ENCODE assay signal across 27 cellular contexts in the genomic region with DNA sequence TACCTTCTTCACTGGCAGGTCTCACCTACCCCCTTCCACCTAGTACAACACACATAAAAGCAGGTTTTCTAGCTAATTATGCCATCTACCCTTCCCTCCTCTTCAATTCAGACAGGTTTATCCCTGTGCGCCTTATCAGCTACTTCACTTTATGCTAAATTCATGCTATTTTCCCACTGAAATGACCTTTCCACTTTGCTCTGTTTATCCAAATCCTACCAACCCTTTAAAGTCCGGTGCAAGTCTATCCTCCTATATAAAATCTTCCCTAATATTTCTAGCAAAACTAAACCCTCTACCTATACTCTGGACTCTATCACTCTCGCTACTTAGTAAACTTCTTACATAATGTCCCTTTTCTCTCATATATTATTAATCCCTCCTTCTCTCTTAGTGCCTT.
"Had no signal": no experiment of that assay in that cellular context is flagged by ENCODE, and none has a peak within 500 bp of the region (broad histone marks: within the 10 kb centered on the region; RNA-seq: fewer than 3 reads in every experiment).

No MANE protein-coding gene starts in this region.

- H3K27me3 ChIP-seq: stomach, suprapubic skin, testis, thyroid gland, tibial artery, tibial nerve, transverse colon, upper lobe of left lung, upper lobe of right lung, uterus, vagina had no signal

- H3K9me3 ChIP-seq: stomach, suprapubic skin, testis, thoracic aorta, thyroid gland, tibial artery, tibial nerve, transverse colon, upper lobe of left lung, upper lobe of right lung, uterus, vagina had no signal

- H3K36me3 ChIP-seq: thoracic aorta, thyroid gland, tibial nerve, transverse colon, upper lobe of left lung, upper lobe of right lung, uterus, vagina had no signal

- H3K27ac ChIP-seq: stomach, suprapubic skin, testis, thoracic aorta, thyroid gland, tibial artery, tibial nerve, transverse colon, upper lobe of left lung, upper lobe of right lung, uterus, vagina had no signal

- DNase-seq: stimulated activated CD4-positive, alpha-beta T cell treated with anti-CD3 and anti-CD28 coated beads, Interleukin-2, amount 100 ng/mL, for 48 hours; stimulated activated CD4-positive, alpha-beta T cell treated with anti-CD3 and anti-CD28 coated beads, Interleukin-4, amount 100 ng/mL, for 1 hour; stimulated activated CD4-positive, alpha-beta T cell treated with anti-CD3 and anti-CD28 coated beads, Interleukin-4, amount 100 ng/mL, for 24 hours; stimulated activated CD4-positive, alpha-beta T cell treated with anti-CD3 and anti-CD28 coated beads, Interleukin-4, amount 100 ng/mL, for 4 hours; stimulated activated CD8-positive, alpha-beta memory T cell treated with anti-CD3 and anti-CD28 coated beads, Interleukin-4, amount 100 ng/mL, for 48 hours; stimulated activated naive B cell treated with anti-CD40 and anti-IgM and Interleukin-4, amounts not matched to agents 10 μg/mL and 1 μg/mL and 100 μg/mL, for 72 hours; stimulated activated naive CD4-positive, alpha-beta T cell; stimulated activated naive CD4-positive, alpha-beta T cell treated with Interleukin-2 at 50 U/mL for 16 hours; stimulated activated naive CD8-positive, alpha-beta T cell treated with anti-CD3 and anti-CD28 coated beads, Interleukin-15, amount 100 ng/mL, for 72 hours; stimulated activated naive CD8-positive, alpha-beta T cell treated with anti-CD3 and anti-CD28 coated beads, Interleukin-15, Interleukin-2, amounts not matched to agents 100 U/mL and 50 U/mL, for 24 hours; stomach; substantia nigra; testis; thyroid gland; tibial artery; transverse colon; trophoblast cell; upper lobe of left lung; upper lobe of right lung; uterus had no signal

- ATAC-seq: stimulated activated effector memory CD8-positive, alpha-beta T cell treated with anti-CD3 and anti-CD28 coated beads, Interleukin-12 subunit alpha, Interleukin-12 subunit beta, amount 100 ng/mL, for 72 hours; stimulated activated memory B cell treated with anti-CD40 and anti-IgM and Interleukin-4, amounts not matched to agents 10 μg/mL and 1 μg/mL and 100 μg/mL, for 72 hours; stimulated activated naive B cell treated with anti-CD40 and anti-IgM and Interleukin-4, amounts not matched to agents 10 μg/mL and 1 μg/mL and 100 μg/mL, for 72 hours; stimulated activated naive CD8-positive, alpha-beta T cell treated with anti-CD3 and anti-CD28 coated beads, Interleukin-15, amount 100 ng/mL, for 72 hours; stimulated activated naive CD8-positive, alpha-beta T cell treated with anti-CD3 and anti-CD28 coated beads, Interleukin-15, Interleukin-2, amounts not matched to agents 100 U/mL and 50 U/mL, for 24 hours; upper lobe of right lung had no signal

- H3K4me3 ChIP-seq: stomach, suprapubic skin, testis, thoracic aorta, thyroid gland, tibial artery, tibial nerve, transverse colon, upper lobe of left lung, upper lobe of right lung, uterus, vagina had no signal

- FAIRE-seq: urothelium cell line had no signal
